29 cellular contexts compared by ENCODE assay signal in the genomic region with DNA sequence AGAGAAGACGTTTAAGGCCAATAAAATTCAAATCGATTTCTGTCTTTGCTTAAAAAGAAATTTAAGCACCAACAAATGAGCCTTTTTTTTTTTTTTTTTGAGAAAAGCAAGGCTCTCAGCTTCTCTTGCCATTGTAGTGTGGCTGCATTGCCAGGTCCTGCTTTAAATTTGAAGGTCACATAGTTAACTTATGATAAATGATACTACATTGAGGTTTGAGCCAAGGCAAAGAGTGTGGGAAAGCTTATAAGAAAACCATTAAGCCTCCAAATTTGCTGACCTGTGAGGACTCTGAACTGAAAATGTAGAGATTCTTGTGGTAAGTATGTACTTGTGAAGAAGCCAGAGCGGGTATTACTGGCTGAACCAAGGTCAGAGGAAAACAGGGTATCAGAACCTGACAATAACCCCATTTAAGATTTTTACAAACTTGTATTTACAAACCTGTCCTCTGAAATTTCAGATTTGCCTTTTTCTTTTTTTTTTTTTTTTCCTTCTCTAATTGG.
"Had no signal": no experiment of that assay in that cellular context is flagged by ENCODE, and none has a peak within 500 bp of the region (broad histone marks: within the 10 kb centered on the region; RNA-seq: fewer than 3 reads in every experiment).

No MANE protein-coding gene starts in this region.

- DNase-seq: colonic mucosa; cortex of kidney; dermis blood vessel endothelial cell; dorsolateral prefrontal cortex; effector CD4-positive, alpha-beta T cell; effector CD8-positive, alpha-beta T cell; effector memory CD4-positive, alpha-beta T cell; effector memory CD8-positive, alpha-beta T cell; endodermal cell; erythroblast; esophagus squamous epithelium; foreskin fibroblast; foreskin keratinocyte; foreskin melanocyte; gastrocnemius medialis; glutamatergic neuron; head of caudate nucleus; heart left ventricle; heart right ventricle had no signal

- H3K27ac Mint-ChIP-seq: dendritic cell treated with granulocyte-macrophage colony-stimulating factor and Interleukin-4, amounts not matched to agents 40 ng/mL and 50 ng/mL, for 4 days; effector memory CD8-positive, alpha-beta T cell; endodermal cell had no signal

- ATAC-seq: effector memory CD8-positive, alpha-beta T cell; esophagus mucosa; foreskin keratinocyte; gastrocnemius medialis; gastroesophageal sphincter; heart left ventricle; heart right ventricle had no signal

- H3K27ac ChIP-seq: colonic mucosa, coronary artery, dorsolateral prefrontal cortex, epithelial cell of prostate, esophagus muscularis mucosa, esophagus squamous epithelium, foreskin keratinocyte, gastrocnemius medialis, gastroesophageal sphincter, heart left ventricle, heart right ventricle had no signal

- H3K36me3 ChIP-seq: colonic mucosa, esophagus muscularis mucosa, esophagus squamous epithelium, gastrocnemius medialis, gastroesophageal sphincter, heart left ventricle, heart right ventricle had no signal

- FAIRE-seq: colon, endometrium, endothelial cell of umbilical vein, frontal cortex had no signal

- H3K9me3 Mint-ChIP-seq: dendritic cell treated with granulocyte-macrophage colony-stimulating factor and Interleukin-4, amounts not matched to agents 40 ng/mL and 50 ng/mL, for 4 days; effector memory CD8-positive, alpha-beta T cell; endodermal cell had no signal

- H3K27me3 ChIP-seq: colonic mucosa, esophagus muscularis mucosa, esophagus squamous epithelium, foreskin keratinocyte, gastrocnemius medialis, gastroesophageal sphincter had no signal

- H3K4me3 ChIP-seq: colonic mucosa, coronary artery, dorsolateral prefrontal cortex, esophagus muscularis mucosa, esophagus squamous epithelium, gastrocnemius medialis, gastroesophageal sphincter, heart left ventricle, heart right ventricle had no signal

- H3K9me3 ChIP-seq: colonic mucosa, esophagus muscularis mucosa, esophagus squamous epithelium, gastrocnemius medialis, gastroesophageal sphincter, heart left ventricle, heart right ventricle had no signal

- H3K4me1 ChIP-seq: colonic mucosa, esophagus muscularis mucosa, esophagus squamous epithelium, foreskin keratinocyte, gastroesophageal sphincter had no signal
